Comparison of ENCODE assay signal across 9 cellular contexts in the genomic region with DNA sequence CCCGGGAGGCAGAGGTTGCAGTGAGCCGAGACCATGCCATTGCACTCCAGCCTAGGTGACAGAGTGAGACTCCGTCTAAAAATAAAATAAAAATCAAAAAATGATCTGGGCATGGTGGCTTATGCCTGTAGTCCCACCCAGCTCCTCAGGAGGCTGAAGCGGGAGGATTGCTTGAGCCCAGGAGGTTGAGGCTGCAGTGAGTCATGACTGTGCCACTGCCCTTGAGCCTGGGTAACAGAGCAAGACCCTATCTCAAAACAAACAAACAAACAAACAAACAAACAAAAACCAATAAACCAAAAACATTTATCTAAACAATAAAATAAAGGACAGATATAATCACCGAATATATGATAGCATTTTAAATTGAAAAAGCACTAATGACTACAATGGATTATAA. TPM values are rescaled to one million over a fixed set of nuclear protein-coding genes. Genes with fewer than 3 reads are reported as not detected.
DNase-seq lines count a peak whose midpoint lies in the region; ATAC-seq, FAIRE-seq and TF ChIP-seq lines count a peak whose summit lies in the region.
"Not testable (repeated sequence)": the region's sequence is repeated elsewhere in the genome, so short reads cannot be mapped to it uniquely, and the experiment has no call there.
"Had no signal": no experiment of that assay in that cellular context is flagged by ENCODE, and none has a peak within 500 bp of the region (broad histone marks: within the 10 kb centered on the region; RNA-seq: fewer than 3 reads in every experiment).

No MANE protein-coding gene starts in this region.

- WGBS in HepG2 (ENCODE audit: low lambda C conversion rate): 82% methylated on average over 5 of the region's 5 CpGs

- TF ChIP-seq CTCF in HEK293 (tag by site-specific recombination; IDR thresholded peaks at IDR 0.05); HepG2 (CRISPR knock-in tag; IDR thresholded peaks at IDR 0.05); neutrophil (IDR thresholded peaks at IDR 0.05): not testable (repeated sequence)

- H3K27me3 ChIP-seq in BLaER1 treated with 17β-estradiol and CSF1 and Interleukin-3, amounts not matched to agents 10 nM and 100 nM: peaks cover 0 to 26% (median 6%) of the 10 kb centered on the region in 11 experiments; a peak in 12 of 22 replicates
- H3K27me3 ChIP-seq in HepG2 (ENCODE audit: control insufficient read depth in 1 of 2, insufficient read depth in 2 of 2, low read length in 2 of 2); neutrophil: not testable (repeated sequence)

- not testable (repeated sequence) for DNase-seq in HepG2 (ENCODE audit: low spot score); substantia nigra (lab: John Stamatoyannopoulos, UW)

- peak overlapping the region; percentile 89 for H3K27ac Mint-ChIP-seq in dendritic cell treated with granulocyte-macrophage colony-stimulating factor and Interleukin-4, amounts not matched to agents 40 ng/mL and 50 ng/mL, for 4 days

- not testable (repeated sequence) for H3K9me3 ChIP-seq in BLaER1 treated with 17β-estradiol and CSF1 and Interleukin-3, amounts not matched to agents 10 nM and 100 nM (replicated peaks in 1 of 11); HEK293 (ENCODE audit: control insufficient read depth, insufficient read depth, low read depth, low read length); HepG2 (ENCODE audit: low read length); neutrophil

- H4K20me1 ChIP-seq in BLaER1 treated with 17β-estradiol and CSF1 and Interleukin-3, amounts not matched to agents 10 nM and 100 nM; HepG2 (ENCODE audit: insufficient read depth, low read length): not testable (repeated sequence)

- TF ChIP-seq RAD21 in HepG2 (CRISPR knock-in tag; IDR thresholded peaks at IDR 0.05): not testable (repeated sequence)

- H3K4me1 ChIP-seq in BLaER1 treated with 17β-estradiol and CSF1 and Interleukin-3, amounts not matched to agents 10 nM and 100 nM: peaks cover 17 to 95% (median 75%) of the 10 kb centered on the region in 10 experiments; a peak in 19 of 20 replicates
- not testable (repeated sequence) for H3K4me1 ChIP-seq in HEK293 (ENCODE audit: control insufficient read depth, insufficient read depth, low read length)
- H3K4me1 ChIP-seq in HepG2 (ENCODE audit: insufficient read depth, low read length): peaks cover 33% of the 10 kb centered on the region
- peaks cover 58 to 65% of the 10 kb centered on the region in 2 experiments for H3K4me1 ChIP-seq in neutrophil (ENCODE audit: control insufficient read depth in 1 of 2, insufficient read depth in 1 of 2, low read depth in 1 of 2, low read length in 1 of 2)

- not testable (repeated sequence) for H3K27me3 Mint-ChIP-seq in dendritic cell treated with granulocyte-macrophage colony-stimulating factor and Interleukin-4, amounts not matched to agents 40 ng/mL and 50 ng/mL, for 4 days

- peak overlapping the region in 7 of 11 experiments; percentile 84 to 100 (median 94); a peak in 12 of 22 replicates for H3K4me2 ChIP-seq in BLaER1 treated with 17β-estradiol and CSF1 and Interleukin-3, amounts not matched to agents 10 nM and 100 nM
- H3K4me2 ChIP-seq in HepG2 (ENCODE audit: low read depth, low read length): not testable (repeated sequence)

- intact Hi-C loops in dendritic cell treated with granulocyte-macrophage colony-stimulating factor and Interleukin-4, amounts not matched to agents 40 ng/mL and 50 ng/mL, for 4 days (cut with micrococcal nuclease); HepG2 (cut with micrococcal nuclease; ENCODE audit: unreplicated experiment): not testable (repeated sequence)

- H2AFZ ChIP-seq in HepG2 (ENCODE audit: low read length): not testable (repeated sequence)

- not testable (repeated sequence) for BruUV-seq in HepG2 (replicated peaks; lab: Mats Ljungman, UMichigan)

- peak overlapping the region in 7 of 11 experiments; percentile 79 to 98 (median 95); a peak in 11 of 22 replicates for H3K27ac ChIP-seq in BLaER1 treated with 17β-estradiol and CSF1 and Interleukin-3, amounts not matched to agents 10 nM and 100 nM
- H3K27ac ChIP-seq in HEK293 (ENCODE audit: extremely low read depth, low read depth, low read length); HepG2 (ENCODE audit: extremely low read length, insufficient read depth, low read length): not testable (repeated sequence)
- H3K27ac ChIP-seq in neutrophil (peak overlapping the region; percentile 95), substantia nigra (ENCODE audit: low read depth, low read length, poor library complexity, severe bottlenecking) (peak overlapping the region; percentile 30)

- peaks cover 0 to 26% (median 0%) of the 10 kb centered on the region in 11 experiments; a peak in 11 of 22 replicates for H3K36me3 ChIP-seq in BLaER1 treated with 17β-estradiol and CSF1 and Interleukin-3, amounts not matched to agents 10 nM and 100 nM
- H3K36me3 ChIP-seq in HEK293 (ENCODE audit: control insufficient read depth in 2 of 2, insufficient read depth in 1 of 2, low read length in 2 of 2); HepG2 (replicated peaks in 1 of 2; ENCODE audit: control insufficient read depth in 1 of 2, insufficient read depth in 2 of 2, low read length in 2 of 2): not testable (repeated sequence)
- peaks cover 23% of the 10 kb centered on the region for H3K36me3 ChIP-seq in neutrophil

- not testable (repeated sequence) for H3K79me2 ChIP-seq in HepG2 (ENCODE audit: insufficient read depth, low read length)

- H3K9ac ChIP-seq in BLaER1 treated with 17β-estradiol and CSF1 and Interleukin-3, amounts not matched to agents 10 nM and 100 nM: peak overlapping the region in 4 of 11 experiments; percentile 42 to 97 (median 91); a peak in 3 of 22 replicates
- H3K9ac ChIP-seq in HepG2 (ENCODE audit: insufficient read depth, low read depth, low read length): not testable (repeated sequence)

- TF ChIP-seq EP300 in HepG2 (IDR thresholded peaks at IDR 0.05; ENCODE audit: low read depth in 2 of 2, low read length in 2 of 2); HepG2 (CRISPR knock-in tag; IDR thresholded peaks at IDR 0.05; ENCODE audit: borderline replicate concordance): not testable (repeated sequence)

- H3K4me1 Mint-ChIP-seq in dendritic cell treated with granulocyte-macrophage colony-stimulating factor and Interleukin-4, amounts not matched to agents 40 ng/mL and 50 ng/mL, for 4 days (ENCODE audit: low read depth): peaks cover 55% of the 10 kb centered on the region

- in situ Hi-C loops in HepG2 (cut with HindIII; ENCODE audit: extremely low pct_ligation_motif_present, low pct_unique_long_range_greater_than_20kb): not testable (repeated sequence)

- not testable (repeated sequence) for ATAC-seq in HepG2

- CTCF ChIA-PET in HEK293 (lab: Yijun Ruan, JAX): interaction anchor here (2.0 kb wide), 1 partner anchor 128 kb away, joined by 7 read pairs; no protein-coding TSS in a partner anchor
- CTCF ChIA-PET in HepG2 (lab: Yijun Ruan, JAX; ENCODE audit: low intra/inter-chr PET ratio, low total read pairs): not testable (repeated sequence)

- H3K4me3 ChIP-seq in BLaER1 treated with 17β-estradiol and CSF1 and Interleukin-3, amounts not matched to agents 10 nM and 100 nM; HEK293 (ENCODE audit: low read depth, low read length); HepG2 (replicated peaks in 1 of 3; ENCODE audit: insufficient read depth in 1 of 3, low read depth in 2 of 3, low read length in 3 of 3): not testable (repeated sequence)
- H3K4me3 ChIP-seq in neutrophil (ENCODE audit: low read depth in 1 of 2, low read length in 1 of 2): peak overlapping the region; percentile 78 to 85

- POLR2A ChIA-PET in HEK293 (lab: Yijun Ruan, JAX): not testable (repeated sequence)
- POLR2A ChIA-PET in HepG2 (lab: Yijun Ruan, JAX): interaction anchor here (2.3 to 10.3 kb wide), 3 partner anchors 8 to 19 kb away, joined by 10 to 138 read pairs (median 99); partner anchors contain the start of gene FTH1

- not testable (repeated sequence) for H3K9me3 Mint-ChIP-seq in dendritic cell treated with granulocyte-macrophage colony-stimulating factor and Interleukin-4, amounts not matched to agents 40 ng/mL and 50 ng/mL, for 4 days

- TF ChIP-seq POLR2A in HepG2 (IDR thresholded peaks at IDR 0.05; ENCODE audit: insufficient read depth in 1 of 2, low read depth in 2 of 2, low read length in 2 of 2): not testable (repeated sequence)

- peaks cover 27% of the 10 kb centered on the region for H3K36me3 Mint-ChIP-seq in dendritic cell treated with granulocyte-macrophage colony-stimulating factor and Interleukin-4, amounts not matched to agents 40 ng/mL and 50 ng/mL, for 4 days (ENCODE audit: low read depth)

- FAIRE-seq in HepG2 (lab: Jason Lieb, UNC): not testable (repeated sequence)

- not testable (repeated sequence) for H3K4me3 Mint-ChIP-seq in dendritic cell treated with granulocyte-macrophage colony-stimulating factor and Interleukin-4, amounts not matched to agents 40 ng/mL and 50 ng/mL, for 4 days

RNA-seq across cellular contexts. Expression of gene BEST1, which starts 3.5 kb away (rescaled TPM):
- 0.09 TPM in 1 of 2 replicates, not detected in the other for total RNA-seq in HepG2 (2016; rRNA removed; fragmentation: Illumina TruSeq; extraction: Trizol)
- 0.09 and 0.10 TPM in 2 replicates for total RNA-seq in HepG2 (2016; cell fraction: cytosol; rRNA removed; fragmentation: Illumina TruSeq; extraction: Trizol; ENCODE audit: low read depth)
- 0.09 TPM in 1 of 2 replicates, not detected in the other for total RNA-seq in HepG2 (2016; cell fraction: insoluble cytoplasmic fraction; rRNA removed; fragmentation: Illumina TruSeq; extraction: Trizol)
- total RNA-seq in HepG2 (2016; cell fraction: membrane; rRNA removed; fragmentation: Illumina TruSeq; extraction: Trizol): 0.06 and 0.07 TPM in 2 replicates
- total RNA-seq in HepG2 (2016; cell fraction: nucleus; rRNA removed; fragmentation: Illumina TruSeq; extraction: Trizol): 0.13 and 0.16 TPM in 2 replicates
- 0.65 and 2.3 TPM in 2 replicates for polyA plus RNA-seq in HepG2 (2011; rRNA removed)
- 0.24 and 0.96 TPM in 2 replicates for polyA plus RNA-seq in HepG2 (2011; cell fraction: cytosol; rRNA removed)
- 2.9 and 8.0 TPM in 2 replicates for polyA plus RNA-seq in HepG2 (2011; cell fraction: nucleus; rRNA removed)
- 1.1 and 1.9 TPM in 2 replicates for polyA plus RNA-seq in HepG2 (2012)
- 1.3 and 1.4 TPM in 2 replicates for polyA plus RNA-seq in HepG2 (2016; cell fraction: cytosol; fragmentation: Illumina TruSeq; extraction: Trizol; ENCODE audit: low read depth)
- polyA plus RNA-seq in HepG2 (2016; cell fraction: insoluble cytoplasmic fraction; fragmentation: Illumina TruSeq; extraction: Trizol; ENCODE audit: low read depth): 0.07 TPM in 1 of 2 replicates, not detected in the other
- 0.37 and 0.43 TPM in 2 replicates for polyA plus RNA-seq in HepG2 (2016; cell fraction: membrane; fragmentation: Illumina TruSeq; extraction: Trizol; ENCODE audit: low read depth)
- polyA plus RNA-seq in HepG2 (2016; cell fraction: nucleus; fragmentation: Illumina TruSeq; extraction: Trizol; ENCODE audit: insufficient read depth, low read depth): not detected in 2 replicates
- polyA minus RNA-seq in HepG2 (2011; rRNA and poly(A)+ RNA removed; ENCODE audit: low replicate concordance): 0.28 and 1.6 TPM in 2 replicates
- polyA minus RNA-seq in HepG2 (2011; cell fraction: cytosol; rRNA and poly(A)+ RNA removed): 0.44 and 0.79 TPM in 2 replicates
- polyA minus RNA-seq in HepG2 (2011; cell fraction: nucleus; rRNA and poly(A)+ RNA removed): 1.7 and 6.0 TPM in 2 replicates

RNA-seq across cellular contexts. Expression of gene FTH1, which starts 13.8 kb away (rescaled TPM):
- 544 and 607 TPM in 2 replicates for total RNA-seq in HepG2 (2016; rRNA removed; fragmentation: Illumina TruSeq; extraction: Trizol)
- 3,105 and 3,667 TPM in 2 replicates for total RNA-seq in HepG2 (2016; cell fraction: cytosol; rRNA removed; fragmentation: Illumina TruSeq; extraction: Trizol; ENCODE audit: low read depth)
- total RNA-seq in HepG2 (2016; cell fraction: insoluble cytoplasmic fraction; rRNA removed; fragmentation: Illumina TruSeq; extraction: Trizol): 481 and 554 TPM in 2 replicates
- 4,411 and 4,459 TPM in 2 replicates for total RNA-seq in HepG2 (2016; cell fraction: membrane; rRNA removed; fragmentation: Illumina TruSeq; extraction: Trizol)
- total RNA-seq in HepG2 (2016; cell fraction: nucleus; rRNA removed; fragmentation: Illumina TruSeq; extraction: Trizol): 460 and 546 TPM in 2 replicates
- polyA plus RNA-seq in HepG2 (2011; rRNA removed): 760 and 802 TPM in 2 replicates
- polyA plus RNA-seq in HepG2 (2011; cell fraction: cytosol; rRNA removed): 904 and 962 TPM in 2 replicates
- polyA plus RNA-seq in HepG2 (2011; cell fraction: nucleus; rRNA removed): 547 and 633 TPM in 2 replicates
- polyA plus RNA-seq in HepG2 (2012): 4,160 and 4,286 TPM in 2 replicates
- 74,852 and 83,301 TPM in 2 replicates for polyA plus RNA-seq in HepG2 (2016; cell fraction: cytosol; fragmentation: Illumina TruSeq; extraction: Trizol; ENCODE audit: low read depth)
- polyA plus RNA-seq in HepG2 (2016; cell fraction: insoluble cytoplasmic fraction; fragmentation: Illumina TruSeq; extraction: Trizol; ENCODE audit: low read depth): 2,697 and 2,813 TPM in 2 replicates
- polyA plus RNA-seq in HepG2 (2016; cell fraction: membrane; fragmentation: Illumina TruSeq; extraction: Trizol; ENCODE audit: low read depth): 37,583 and 39,786 TPM in 2 replicates
- polyA plus RNA-seq in HepG2 (2016; cell fraction: nucleus; fragmentation: Illumina TruSeq; extraction: Trizol; ENCODE audit: insufficient read depth, low read depth): 2,546 and 3,012 TPM in 2 replicates
- polyA minus RNA-seq in HepG2 (2011; rRNA and poly(A)+ RNA removed; ENCODE audit: low replicate concordance): 361 and 877 TPM in 2 replicates
- 693 and 773 TPM in 2 replicates for polyA minus RNA-seq in HepG2 (2011; cell fraction: cytosol; rRNA and poly(A)+ RNA removed)
- 191 and 263 TPM in 2 replicates for polyA minus RNA-seq in HepG2 (2011; cell fraction: nucleus; rRNA and poly(A)+ RNA removed)

RNA-seq across cellular contexts. Expression of gene RAB3IL1, which starts 36.3 kb away (rescaled TPM):
- 1.2 and 1.3 TPM in 2 replicates for total RNA-seq in HepG2 (2016; rRNA removed; fragmentation: Illumina TruSeq; extraction: Trizol)
- 0.61 and 2.5 TPM in 2 replicates for total RNA-seq in HepG2 (2016; cell fraction: cytosol; rRNA removed; fragmentation: Illumina TruSeq; extraction: Trizol; ENCODE audit: low read depth)
- 1.2 and 1.4 TPM in 2 replicates for total RNA-seq in HepG2 (2016; cell fraction: insoluble cytoplasmic fraction; rRNA removed; fragmentation: Illumina TruSeq; extraction: Trizol)
- 1.2 and 1.4 TPM in 2 replicates for total RNA-seq in HepG2 (2016; cell fraction: membrane; rRNA removed; fragmentation: Illumina TruSeq; extraction: Trizol)
- total RNA-seq in HepG2 (2016; cell fraction: nucleus; rRNA removed; fragmentation: Illumina TruSeq; extraction: Trizol): 0.72 and 0.84 TPM in 2 replicates
- 2.0 and 2.2 TPM in 2 replicates for polyA plus RNA-seq in HepG2 (2011; rRNA removed)
- polyA plus RNA-seq in HepG2 (2011; cell fraction: cytosol; rRNA removed): 1.3 and 3.0 TPM in 2 replicates
- polyA plus RNA-seq in HepG2 (2011; cell fraction: nucleus; rRNA removed): 2.5 and 3.7 TPM in 2 replicates
- 1.4 and 2.3 TPM in 2 replicates for polyA plus RNA-seq in HepG2 (2012)
- polyA plus RNA-seq in HepG2 (2016; cell fraction: cytosol; fragmentation: Illumina TruSeq; extraction: Trizol; ENCODE audit: low read depth): 1.5 and 1.7 TPM in 2 replicates
- polyA plus RNA-seq in HepG2 (2016; cell fraction: insoluble cytoplasmic fraction; fragmentation: Illumina TruSeq; extraction: Trizol; ENCODE audit: low read depth): 1.9 and 2.5 TPM in 2 replicates
- 1.9 and 2.3 TPM in 2 replicates for polyA plus RNA-seq in HepG2 (2016; cell fraction: membrane; fragmentation: Illumina TruSeq; extraction: Trizol; ENCODE audit: low read depth)
- polyA plus RNA-seq in HepG2 (2016; cell fraction: nucleus; fragmentation: Illumina TruSeq; extraction: Trizol; ENCODE audit: insufficient read depth, low read depth): 2.9 and 6.6 TPM in 2 replicates
- 2.6 and 7.7 TPM in 2 replicates for polyA minus RNA-seq in HepG2 (2011; rRNA and poly(A)+ RNA removed; ENCODE audit: low replicate concordance)
- polyA minus RNA-seq in HepG2 (2011; cell fraction: cytosol; rRNA and poly(A)+ RNA removed): 2.8 and 11.9 TPM in 2 replicates
- 1.1 and 1.3 TPM in 2 replicates for polyA minus RNA-seq in HepG2 (2011; cell fraction: nucleus; rRNA and poly(A)+ RNA removed)
- total RNA-seq: CD4-positive, CD25-positive, alpha-beta regulatory T cell; CD8-positive, alpha-beta T cell; GM12878 had no signal
- polyA plus RNA-seq: CD4-positive, CD25-positive, alpha-beta regulatory T cell had no signal
